ENCODE assay signal across 14 cellular contexts in the genomic region with DNA sequence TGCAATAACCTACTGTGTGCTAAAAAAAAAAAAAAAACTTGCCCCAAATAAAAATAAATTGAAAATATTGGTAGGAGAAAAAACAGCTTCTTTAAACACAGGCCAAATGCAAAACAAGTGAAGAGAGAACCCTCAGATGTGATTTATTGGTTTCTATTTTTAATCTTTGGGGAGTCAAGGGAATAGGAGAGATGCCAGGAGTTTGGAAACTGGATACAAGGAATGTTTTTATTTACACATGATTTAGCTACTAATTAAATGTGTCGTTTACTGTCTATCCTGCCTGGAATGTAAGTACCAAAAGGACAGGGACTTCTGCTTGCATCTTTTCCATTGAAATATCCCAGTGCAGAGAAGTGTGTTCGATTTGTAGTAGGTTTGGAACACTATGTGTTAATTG.
"Had no signal": no experiment of that assay in that cellular context is flagged by ENCODE, and none has a peak within 500 bp of the region (broad histone marks: within the 10 kb centered on the region; RNA-seq: fewer than 3 reads in every experiment).

No MANE protein-coding gene starts in this region.

- DNase-seq: activated CD4-positive, alpha-beta T cell treated with anti-CD3 and anti-CD28 coated beads for 36 hours; activated CD4-positive, alpha-beta T cell treated with anti-CD3 and anti-CD28 coated beads, Interleukin-2, amount 50 U/mL, for 48 hours; activated T-cell treated with anti-CD3 and anti-CD28 coated beads for 4 hours; amniotic stem cell; heart right ventricle; mesendoderm; naive thymus-derived CD4-positive, alpha-beta T cell; retina; stimulated activated naive B cell treated with anti-CD40 and anti-IgM and Interleukin-4, amounts not matched to agents 10 μg/mL and 1 μg/mL and 100 μg/mL, for 72 hours; upper lobe of right lung had no signal

- H3K4me3 Mint-ChIP-seq: activated CD4-positive, alpha-beta T cell treated with anti-CD3 and anti-CD28 coated beads for 36 hours; activated naive CD8-positive, alpha-beta T cell; naive thymus-derived CD4-positive, alpha-beta T cell; stimulated activated naive B cell treated with anti-CD40 and anti-IgM and Interleukin-4, amounts not matched to agents 10 μg/mL and 1 μg/mL and 100 μg/mL, for 72 hours; WTC11 had no signal

- H3K9me3 ChIP-seq: neutrophil, upper lobe of right lung had no signal

- H3K27ac Mint-ChIP-seq: activated CD4-positive, alpha-beta T cell treated with anti-CD3 and anti-CD28 coated beads for 36 hours; activated naive CD8-positive, alpha-beta T cell; naive thymus-derived CD4-positive, alpha-beta T cell; stimulated activated naive B cell treated with anti-CD40 and anti-IgM and Interleukin-4, amounts not matched to agents 10 μg/mL and 1 μg/mL and 100 μg/mL, for 72 hours; WTC11 had no signal

- H3K4me1 Mint-ChIP-seq: activated CD4-positive, alpha-beta T cell treated with anti-CD3 and anti-CD28 coated beads for 36 hours had no signal

- H3K27ac ChIP-seq: coronary artery, heart right ventricle, neutrophil, upper lobe of right lung had no signal

- H3K27me3 Mint-ChIP-seq: activated CD4-positive, alpha-beta T cell treated with anti-CD3 and anti-CD28 coated beads for 36 hours had no signal

- H3K4me1 ChIP-seq: upper lobe of right lung had no signal

- H3K36me3 ChIP-seq: heart right ventricle, neutrophil, upper lobe of right lung had no signal

- H3K36me3 Mint-ChIP-seq: activated naive CD8-positive, alpha-beta T cell; naive thymus-derived CD4-positive, alpha-beta T cell; stimulated activated naive B cell treated with anti-CD40 and anti-IgM and Interleukin-4, amounts not matched to agents 10 μg/mL and 1 μg/mL and 100 μg/mL, for 72 hours had no signal

- H3K27me3 ChIP-seq: neutrophil, upper lobe of right lung had no signal

- H3K4me3 ChIP-seq: coronary artery, heart right ventricle, upper lobe of right lung had no signal
